9 cellular contexts compared by ENCODE assay signal in genomic region chr18:54717673-54718435, GRCh38.
DNase-seq lines count a peak whose midpoint lies in the region; ATAC-seq and TF ChIP-seq lines count a peak whose summit lies in the region.
"Had no signal": no experiment of that assay in that cellular context is flagged by ENCODE, and none has a peak within 500 bp of the region (broad histone marks: within the 10 kb centered on the region; RNA-seq: fewer than 3 reads in every experiment).

No MANE protein-coding gene starts in this region.

- H3K9ac ChIP-seq in PC-3 (ENCODE audit: low read length) = no peak overlapping the region

- TF ChIP-seq CTCF in GM10248 (IDR thresholded peaks at IDR 0.05; ENCODE audit: control extremely low read depth, extremely low read depth, low read depth, missing control alignments) (no peak), foreskin keratinocyte (conservative IDR thresholded peaks at IDR 0.05) (no peak), PC-3 (conservative IDR thresholded peaks at IDR 0.05; ENCODE audit: low read depth, low read length) (no peak)
- no peak for TF ChIP-seq CTCF in activated CD8-positive, alpha-beta T cell treated with anti-CD3 and anti-CD28 coated beads for 36 hours (IDR thresholded peaks at IDR 0.05)

- H3K9me3 Mint-ChIP-seq in activated CD8-positive, alpha-beta T cell treated with anti-CD3 and anti-CD28 coated beads for 36 hours = no peaks in the 10 kb centered on the region

- H3K79me2 ChIP-seq in PC-3 (ENCODE audit: low read length) = no peaks in the 10 kb centered on the region

- no peak overlapping the region for H2AFZ ChIP-seq in PC-3 (ENCODE audit: low read length)

- H3K9me3 ChIP-seq in PC-3 (ENCODE audit: low read length) = no peaks in the 10 kb centered on the region

- H3K4me1 Mint-ChIP-seq in activated CD8-positive, alpha-beta T cell treated with anti-CD3 and anti-CD28 coated beads for 36 hours (ENCODE audit: low read depth) = peaks cover 20% of the 10 kb centered on the region

- no peaks in the 10 kb centered on the region for H3F3A ChIP-seq in PC-3 (ENCODE audit: low read length, unreplicated experiment)

- no TSS peak for BruUV-seq in PC-3 (replicated peaks; lab: Mats Ljungman, UMichigan)

- no peaks in the 10 kb centered on the region for H3K36me3 ChIP-seq in PC-3 (ENCODE audit: low read depth, low read length)

- H4K20me1 ChIP-seq in PC-3 (ENCODE audit: low read length) = no peaks in the 10 kb centered on the region

- peak overlapping the region; percentile 54 for H3K4me3 Mint-ChIP-seq in activated CD8-positive, alpha-beta T cell treated with anti-CD3 and anti-CD28 coated beads for 36 hours

- no peaks in the 10 kb centered on the region for H3K9me2 ChIP-seq in PC-3 (replicated peaks; ENCODE audit: low read length)

- peak; percentile 22 for DNase-seq in GM10248 (ENCODE audit: extremely low spot score)
- DNase-seq in Kasumi-1 (lab: John Stamatoyannopoulos, UW) = peak; percentile 83 to 84
- DNase-seq in activated CD8-positive, alpha-beta T cell treated with anti-CD3 and anti-CD28 coated beads for 36 hours = peak; percentile 65
- no peak for DNase-seq in foreskin keratinocyte
- peak; percentile 30 for DNase-seq in stimulated activated CD4-positive, alpha-beta T cell treated with anti-CD3 and anti-CD28 coated beads, Interleukin-4, amount 100 ng/mL, for 1 hour
- DNase-seq in PC-3 = no peak
- DNase-seq in SW 1271 (lab: John Stamatoyannopoulos, UW) = no peak

- H3K27ac ChIP-seq in foreskin keratinocyte (no peak overlapping the region), PC-3 (ENCODE audit: low read length) (no peak overlapping the region)

- no peak overlapping the region for H3K4me2 ChIP-seq in PC-3 (ENCODE audit: low read length)

- peaks cover 17% of the 10 kb centered on the region for H3K27me3 Mint-ChIP-seq in activated CD8-positive, alpha-beta T cell treated with anti-CD3 and anti-CD28 coated beads for 36 hours

- H3K4me3 ChIP-seq in PC-3 (ENCODE audit: low read length) = no peak overlapping the region
- H3K4me3 ChIP-seq: lung had no signal

- CTCF ChIA-PET in GM10248 (lab: Yijun Ruan, JAX) (interaction anchor here (0.7 kb wide), 1 partner anchor 16 kb away, joined by 3 read pairs; no protein-coding TSS in a partner anchor), PC-3 (lab: Charles Lee) (no interaction called here)
- CTCF ChIA-PET in activated CD8-positive, alpha-beta T cell treated with anti-CD3 and anti-CD28 coated beads for 36 hours (lab: Charles Lee) = interaction anchor here (0.9 to 1.0 kb wide), 2 partner anchors 46 to 47 kb away, joined by 3 to 4 read pairs; no protein-coding TSS in a partner anchor

- POLR2A ChIA-PET in GM10248 (lab: Yijun Ruan, JAX) (no interaction called here), PC-3 (lab: Charles Lee; ENCODE audit: unreplicated experiment) (no interaction called here)
- POLR2A ChIA-PET in activated CD8-positive, alpha-beta T cell treated with anti-CD3 and anti-CD28 coated beads for 36 hours (lab: Charles Lee) = interaction anchor here (1.2 kb wide), 1 partner anchor 111 kb away, joined by 4 read pairs; the partner anchor contains the start of gene RAB27B

- intact Hi-C loops in activated CD8-positive, alpha-beta T cell treated with anti-CD3 and anti-CD28 coated beads for 36 hours (cut with micrococcal nuclease) = no loop called here
- intact Hi-C loops in PC-3 (cut with micrococcal nuclease) = no loop called here

- no peaks in the 10 kb centered on the region for H3K27me3 ChIP-seq in foreskin keratinocyte
- H3K27me3 ChIP-seq in PC-3 (ENCODE audit: low read length) = no peaks in the 10 kb centered on the region

- ATAC-seq in GM21528 (IDR thresholded peaks at IDR 0.05; ENCODE audit: low FRiP score, unreplicated experiment) (peak; percentile 88), foreskin keratinocyte (peak; percentile 50), PC-3 (no peak)
- ATAC-seq in activated CD8-positive, alpha-beta T cell treated with anti-CD3 and anti-CD28 coated beads for 36 hours = peak; percentile 92

- no peaks in the 10 kb centered on the region for H3K36me3 Mint-ChIP-seq in activated CD8-positive, alpha-beta T cell treated with anti-CD3 and anti-CD28 coated beads for 36 hours (ENCODE audit: low read depth)

- H3K4me1 ChIP-seq in foreskin keratinocyte = peaks cover 4% of the 10 kb centered on the region
- peaks cover 6% of the 10 kb centered on the region; the same call in 1 of the 2 replicates for H3K4me1 ChIP-seq in PC-3 (ENCODE audit: insufficient read depth, low read length)

- no peak overlapping the region for H3K27ac Mint-ChIP-seq in activated CD8-positive, alpha-beta T cell treated with anti-CD3 and anti-CD28 coated beads for 36 hours

Comparison
In these comparisons a context has a peak if more than half of its experiments do, and no peak if none do; other contexts are left out.
1. DNase-seq: peak in GM10248 (single experiment), Kasumi-1 (2 of 2), activated CD8-positive, alpha-beta T cell treated with anti-CD3 and anti-CD28 coated beads for 36 hours (single experiment) and stimulated activated CD4-positive, alpha-beta T cell treated with anti-CD3 and anti-CD28 coated beads, Interleukin-4, amount 100 ng/mL, for 1 hour (single experiment); none in foreskin keratinocyte (0 of 2), PC-3 (single experiment) and SW 1271 (0 of 2).